In genomic region chr12:109760031-109760929, GRCh38 we compare ENCODE assay signal across 9 cellular contexts. TPM values are rescaled to one million over a fixed set of nuclear protein-coding genes. Genes with fewer than 3 reads are reported as not detected.
DNase-seq lines count a peak whose midpoint lies in the region; ATAC-seq and TF ChIP-seq lines count a peak whose summit lies in the region.
"Had no signal": no experiment of that assay in that cellular context is flagged by ENCODE, and none has a peak within 500 bp of the region (broad histone marks: within the 10 kb centered on the region; RNA-seq: fewer than 3 reads in every experiment).

No MANE protein-coding gene starts in this region.

- TF ChIP-seq EP300 in ovary (IDR thresholded peaks at IDR 0.05) = no peak

- H3K4me3 Mint-ChIP-seq in GM23338 (no peak overlapping the region), endothelial cell (ENCODE audit: unreplicated experiment) (peak overlapping the region; percentile 38)

- CTCF ChIA-PET in HEK293T (lab: Yijun Ruan, JAX) = no interaction called here

- intact Hi-C loops in ovary (cut with DNase I) = loop anchor here in 1 of 4 donors (10.0 kb wide), 1 partner anchor 245 kb away; no protein-coding TSS in a partner anchor

- H3F3A ChIP-seq in GM23338 (replicated peaks; ENCODE audit: low read depth) = no peaks in the 10 kb centered on the region

- H3K27me3 ChIP-seq in GM23338 (ENCODE audit: insufficient read depth) = no peaks in the 10 kb centered on the region
- no peaks in the 10 kb centered on the region for H3K27me3 ChIP-seq in ovary

- 77 to 84% (median 79%) methylated on average over 18 of the region's 18 CpGs for WGBS in ovary, 3 donors

- H3K9me2 ChIP-seq in GM23338 (ENCODE audit: insufficient read depth) = no peaks in the 10 kb centered on the region

- ATAC-seq in GM23338 (no peak), HG02763 (IDR thresholded peaks at IDR 0.05; ENCODE audit: unreplicated experiment) (no peak)

- H3K27ac ChIP-seq in GM23338 (ENCODE audit: low read depth) (no peak overlapping the region), ovary (peak overlapping the region in 1 of 2 donors; percentile 23)

- H3K4me3 ChIP-seq in GM23338 (no peak overlapping the region), ovary (no peak overlapping the region)

- DNase-seq in GM23338 (ENCODE audit: low spot score) (no peak), NCI-H510A (lab: John Stamatoyannopoulos, UW) (peak; percentile 41), endothelial cell (ENCODE audit: low spot score) (no peak), ovary (peak; percentile 34 to 69 (median 45)), HEK293T (ENCODE audit: extremely low spot score) (no peak), NCI-H1436 (lab: John Stamatoyannopoulos, UW) (no peak)
- no peak for DNase-seq in activated CD4-positive, alpha-beta T cell treated with anti-CD3 and anti-CD28 coated beads, Interleukin-2, amount 50 U/mL, for 4 hours
- DNase-seq: occipital lobe had no signal

- H3K79me2 ChIP-seq in GM23338 (replicated peaks; ENCODE audit: insufficient read depth) = no peaks in the 10 kb centered on the region

- POLR2A ChIA-PET in HEK293T (lab: Yijun Ruan, JAX) = interaction anchor here (1.3 kb wide), 1 partner anchor 13 kb away, joined by 4 read pairs; no protein-coding TSS in a partner anchor

- H3K4me1 Mint-ChIP-seq in GM23338 (peaks cover 20% of the 10 kb centered on the region), endothelial cell (ENCODE audit: unreplicated experiment) (peaks cover 8% of the 10 kb centered on the region)

- H3K4me2 ChIP-seq in GM23338 = no peak overlapping the region

- no peaks in the 10 kb centered on the region for H3K9me3 ChIP-seq in ovary

- H3K36me3 Mint-ChIP-seq in GM23338 (ENCODE audit: low read depth) (no peaks in the 10 kb centered on the region; the same call in 2 of the 3 replicates), endothelial cell (ENCODE audit: low read depth, unreplicated experiment) (peaks cover 33% of the 10 kb centered on the region)

- no peak for TF ChIP-seq POLR2A in ovary (IDR thresholded peaks at IDR 0.05)

- H3K27ac Mint-ChIP-seq in GM23338 (peak overlapping the region; percentile 65; the same call in 1 of the 2 replicates), endothelial cell (ENCODE audit: unreplicated experiment) (no peak overlapping the region)

- TF ChIP-seq CTCF in GM23338 (conservative IDR thresholded peaks at IDR 0.05; ENCODE audit: low read depth in 2 of 2) = no peak
- no peak for TF ChIP-seq CTCF in endothelial cell (IDR thresholded peaks at IDR 0.05; ENCODE audit: unreplicated experiment)
- TF ChIP-seq CTCF in ovary (IDR thresholded peaks at IDR 0.05) = no peak

- H3K36me3 ChIP-seq in GM23338 (ENCODE audit: insufficient read depth) = no peaks in the 10 kb centered on the region
- H3K36me3 ChIP-seq in ovary = no peaks in the 10 kb centered on the region

- H3K27me3 Mint-ChIP-seq in GM23338 (ENCODE audit: insufficient read depth, low read depth, poor library complexity) (peaks cover 13% of the 10 kb centered on the region), endothelial cell (ENCODE audit: unreplicated experiment) (peaks cover 4% of the 10 kb centered on the region)

- peaks cover 7% of the 10 kb centered on the region; the same call in 1 of the 2 replicates for H3K4me1 ChIP-seq in GM23338 (ENCODE audit: insufficient read depth)
- H3K4me1 ChIP-seq in ovary (ENCODE audit: insufficient read depth) = peaks cover 19% of the 10 kb centered on the region

- H4K20me1 ChIP-seq in GM23338 (replicated peaks; ENCODE audit: insufficient read depth) = no peaks in the 10 kb centered on the region

- no peak overlapping the region for H2AFZ ChIP-seq in GM23338

- H3K9me3 Mint-ChIP-seq in GM23338 (peaks cover 12% of the 10 kb centered on the region; the same call in 2 of the 3 replicates), endothelial cell (ENCODE audit: unreplicated experiment) (no peaks in the 10 kb centered on the region)

TF ChIP-seq in HEK293T, 16 proteins besides CTCF, POLR2A, EP300 and RAD21:
- TF ChIP-seq FOXA1 (IDR thresholded peaks at IDR 0.05) (no peak), SP1 (IDR thresholded peaks at IDR 0.05) (no peak), ELF4 (IDR thresholded peaks at IDR 0.05) (no peak)

RNA-seq across cellular contexts. Expression of gene FAM222A, which starts 46.7 kb away (rescaled TPM):
- total RNA-seq in GM23338 (2014; rRNA removed; shearing (Covaris generic)) = 2.1 and 3.6 TPM in 2 replicates
- 0.78 and 0.85 TPM in 2 replicates for polyA plus RNA-seq in GM23338 (2016; fragmentation: Nextera tagmentation; extraction: Ambion mirVana)
- 14.2 TPM for total RNA-seq in endothelial cell (ENCODE audit: unreplicated experiment)
- total RNA-seq in ovary = 10 to 100 TPM in 5 of 7 donors, 1 to 10 TPM in 2; 7.2 to 28.4 (median 15.3) TPM
- 10 to 100 TPM in 1 of 2 donors, 1 to 10 TPM in 1; 4.8 to 11.5 TPM for polyA plus RNA-seq in ovary

Comparison
In these comparisons a context has a peak if more than half of its experiments do, and no peak if none do; other contexts are left out.
1. DNase-seq: peak in NCI-H510A (single experiment) and ovary (5 of 5); none in GM23338 (single experiment), endothelial cell (single experiment), HEK293T (single experiment), activated CD4-positive, alpha-beta T cell treated with anti-CD3 and anti-CD28 coated beads, Interleukin-2, amount 50 U/mL, for 4 hours (0 of 2) and NCI-H1436 (single experiment).